39 cellular contexts compared by ENCODE assay signal in the genomic region with DNA sequence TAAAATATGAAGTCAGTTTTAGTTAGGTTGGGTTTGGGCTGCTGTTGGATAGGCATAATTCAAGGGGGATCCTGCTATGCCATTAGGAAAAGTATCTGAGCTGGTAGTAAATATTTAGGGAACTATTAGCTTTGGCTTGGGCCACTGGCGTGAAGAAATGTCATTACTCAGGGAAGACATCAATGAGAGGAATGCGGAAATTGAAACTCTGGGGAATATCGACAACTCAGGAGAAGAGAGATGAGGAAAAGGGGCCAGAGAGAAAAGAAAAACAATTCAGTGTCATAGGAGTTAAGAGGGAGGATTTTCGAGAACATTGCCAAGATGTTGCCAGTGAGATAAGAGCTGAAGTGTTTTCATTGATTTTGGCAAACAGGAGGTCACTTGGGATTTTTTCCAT.
"Had no signal": no experiment of that assay in that cellular context is flagged by ENCODE, and none has a peak within 500 bp of the region (broad histone marks: within the 10 kb centered on the region; RNA-seq: fewer than 3 reads in every experiment).

No MANE protein-coding gene starts in this region.

- H3K4me3 Mint-ChIP-seq: activated naive CD4-positive, alpha-beta T cell treated with anti-CD3 and anti-CD28 coated beads for 36 hours; activated naive CD4-positive, alpha-beta T cell treated with anti-CD3 and anti-CD28 coated beads, Interleukin-2, amount 10 ng/mL, durations not matched to agents 7 days and 5 days; activated naive CD4-positive, alpha-beta T cell treated with anti-CD3 and anti-CD28 coated beads, Interleukin-2, amount 50 U/mL, for 24 hours; activated naive CD8-positive, alpha-beta T cell; activated naive CD8-positive, alpha-beta T cell treated with anti-CD3 and anti-CD28 coated beads for 36 hours; activated naive CD8-positive, alpha-beta T cell treated with anti-CD3 and anti-CD28 coated beads, Interleukin-2, amount 10 ng/mL, durations not matched to agents 7 days and 5 days; activated naive CD8-positive, alpha-beta T cell treated with anti-CD3 and anti-CD28 coated beads, Interleukin-2, amount 50 U/mL, for 24 hours; activated T-cell treated with anti-CD3 and anti-CD28 coated beads, Interleukin-2, amount 50 U/mL, for 24 hours; activated T-cell treated with anti-CD3 and anti-CD28 coated beads, Interleukin-2, amount 50 U/mL, for 4 hours; activated T-cell treated with anti-CD3 and anti-CD28 coated beads, Interleukin-2, amount 50 U/mL, for 72 hours; activated T-helper 1 cell treated with anti-CD3 and anti-CD28 coated beads, Interleukin-12 subunit alpha, Interleukin-12 subunit beta, Interleukin-2, Interleukin-4 antibody, amounts not matched to agents 30 ng/mL and 10 ng/mL and 1 ng/mL, durations not matched to agents 14 hours and 24 hours and 36 hours; activated T-helper 17 cell treated with anti-CD3 and anti-CD28 coated beads, Interleukin-2, amount 50 U/mL, for 72 hours; brain; central memory CD8-positive, alpha-beta T cell had no signal

- H3K27ac Mint-ChIP-seq: activated naive CD4-positive, alpha-beta T cell treated with anti-CD3 and anti-CD28 coated beads for 36 hours; activated naive CD4-positive, alpha-beta T cell treated with anti-CD3 and anti-CD28 coated beads, Interleukin-2, amount 10 ng/mL, durations not matched to agents 7 days and 5 days; activated naive CD4-positive, alpha-beta T cell treated with anti-CD3 and anti-CD28 coated beads, Interleukin-2, amount 50 U/mL, for 24 hours; activated naive CD4-positive, alpha-beta T cell treated with anti-CD3 and anti-CD28 coated beads, Interleukin-2, amount 50 U/mL, for 72 hours; activated naive CD8-positive, alpha-beta T cell; activated naive CD8-positive, alpha-beta T cell treated with anti-CD3 and anti-CD28 coated beads for 36 hours; activated naive CD8-positive, alpha-beta T cell treated with anti-CD3 and anti-CD28 coated beads, Interleukin-2, amount 10 ng/mL, durations not matched to agents 7 days and 5 days; activated naive CD8-positive, alpha-beta T cell treated with anti-CD3 and anti-CD28 coated beads, Interleukin-2, amount 50 U/mL, for 24 hours; activated T-cell treated with anti-CD3 and anti-CD28 coated beads, Interleukin-2, amount 50 U/mL, for 24 hours; activated T-cell treated with anti-CD3 and anti-CD28 coated beads, Interleukin-2, amount 50 U/mL, for 72 hours; activated T-helper 1 cell treated with anti-CD3 and anti-CD28 coated beads, Interleukin-12 subunit alpha, Interleukin-12 subunit beta, Interleukin-2, Interleukin-4 antibody, amounts not matched to agents 30 ng/mL and 10 ng/mL and 1 ng/mL, durations not matched to agents 14 hours and 24 hours and 36 hours; activated T-helper 17 cell treated with anti-CD3 and anti-CD28 coated beads, Interleukin-2, amount 50 U/mL, for 72 hours; activated T-helper 2 cell treated with anti-CD3 and anti-CD28 coated beads, Interferon-gamma antibody, Interleukin-2, Interleukin-4, amounts not matched to agents 10 μg/mL and 5 μg/mL and 100 μg/mL, durations not matched to agents 14 hours and 24 hours and 36 hours; brain had no signal

- H3K36me3 ChIP-seq: adrenal gland, ascending aorta, brain microvascular endothelial cell, breast epithelium, cardiac muscle cell had no signal

- DNase-seq: activated effector memory CD4-positive, alpha-beta T cell treated with anti-CD3 and anti-CD28 coated beads, Interleukin-2, amount 50 U/mL, for 16 hours; activated effector memory CD4-positive, alpha-beta T cell treated with Interleukin-2 at 50 U/mL for 16 hours; activated gamma-delta T cell; activated gamma-delta T cell treated with Interleukin-2 at 50 U/mL for 16 hours; activated naive CD4-positive, alpha-beta T cell; activated naive CD4-positive, alpha-beta T cell treated with anti-CD3 and anti-CD28 coated beads for 36 hours; activated naive CD4-positive, alpha-beta T cell treated with anti-CD3 and anti-CD28 coated beads, Interleukin-2, amount 10 ng/mL, durations not matched to agents 7 days and 5 days; activated naive CD4-positive, alpha-beta T cell treated with anti-CD3 and anti-CD28 coated beads, Interleukin-2, amount 50 U/mL, for 16 hours; activated naive CD4-positive, alpha-beta T cell treated with Interleukin-2 at 50 U/mL for 16 hours; activated naive CD8-positive, alpha-beta T cell treated with anti-CD3 and anti-CD28 coated beads for 36 hours; activated naive CD8-positive, alpha-beta T cell treated with anti-CD3 and anti-CD28 coated beads, Interleukin-2, amount 10 ng/mL, durations not matched to agents 7 days and 5 days; activated naive CD8-positive, alpha-beta T cell treated with anti-CD3 and anti-CD28 coated beads, Interleukin-2, amount 50 U/mL, for 24 hours; activated T-cell treated with anti-CD3 and anti-CD28 coated beads, Interleukin-2, amount 50 U/mL, for 1 hour; activated T-cell treated with anti-CD3 and anti-CD28 coated beads, Interleukin-2, amount 50 U/mL, for 24 hours; activated T-cell treated with anti-CD3 and anti-CD28 coated beads, Interleukin-2, amount 50 U/mL, for 4 hours; activated T-cell treated with anti-CD3 and anti-CD28 coated beads, Interleukin-2, amount 50 U/mL, for 48 hours; activated T-cell treated with anti-CD3 and anti-CD28 coated beads, Interleukin-2, amount 50 U/mL, for 72 hours; adrenal gland; amniotic stem cell; amygdala; anterior cingulate cortex; aorta; brain microvascular endothelial cell; caudate nucleus; central memory CD4-positive, alpha-beta T cell; cerebellar nuclear complex had no signal

- ATAC-seq: activated naive CD4-positive, alpha-beta T cell treated with anti-CD3 and anti-CD28 coated beads, Interleukin-2, amount 50 U/mL, for 72 hours; activated naive CD8-positive, alpha-beta T cell treated with anti-CD3 and anti-CD28 coated beads, Interleukin-2, amount 50 U/mL, for 24 hours; activated T-cell treated with anti-CD3 and anti-CD28 coated beads, Interleukin-2, amount 50 U/mL, for 4 hours; activated T-cell treated with anti-CD3 and anti-CD28 coated beads, Interleukin-2, amount 50 U/mL, for 72 hours; activated T-helper 17 cell treated with anti-CD3 and anti-CD28 coated beads, Interleukin-2, amount 50 U/mL, for 72 hours had no signal

- H3K9me3 Mint-ChIP-seq: activated naive CD4-positive, alpha-beta T cell treated with anti-CD3 and anti-CD28 coated beads for 36 hours; activated naive CD4-positive, alpha-beta T cell treated with anti-CD3 and anti-CD28 coated beads, Interleukin-2, amount 10 ng/mL, durations not matched to agents 7 days and 5 days; activated naive CD4-positive, alpha-beta T cell treated with anti-CD3 and anti-CD28 coated beads, Interleukin-2, amount 50 U/mL, for 24 hours; activated naive CD4-positive, alpha-beta T cell treated with anti-CD3 and anti-CD28 coated beads, Interleukin-2, amount 50 U/mL, for 72 hours; activated naive CD8-positive, alpha-beta T cell treated with anti-CD3 and anti-CD28 coated beads for 36 hours; activated naive CD8-positive, alpha-beta T cell treated with anti-CD3 and anti-CD28 coated beads, Interleukin-2, amount 50 U/mL, for 24 hours; activated T-cell treated with anti-CD3 and anti-CD28 coated beads, Interleukin-2, amount 50 U/mL, for 24 hours; activated T-cell treated with anti-CD3 and anti-CD28 coated beads, Interleukin-2, amount 50 U/mL, for 4 hours; activated T-helper 1 cell treated with anti-CD3 and anti-CD28 coated beads, Interleukin-12 subunit alpha, Interleukin-12 subunit beta, Interleukin-2, Interleukin-4 antibody, amounts not matched to agents 30 ng/mL and 10 ng/mL and 1 ng/mL, durations not matched to agents 14 hours and 24 hours and 36 hours; activated T-helper 17 cell treated with anti-CD3 and anti-CD28 coated beads, Interleukin-2, amount 50 U/mL, for 72 hours; activated T-helper 2 cell treated with anti-CD3 and anti-CD28 coated beads, Interferon-gamma antibody, Interleukin-2, Interleukin-4, amounts not matched to agents 10 μg/mL and 5 μg/mL and 100 μg/mL, durations not matched to agents 14 hours and 24 hours and 36 hours had no signal

- H3K36me3 Mint-ChIP-seq: activated naive CD4-positive, alpha-beta T cell treated with anti-CD3 and anti-CD28 coated beads, Interleukin-2, amount 10 ng/mL, durations not matched to agents 7 days and 5 days; activated naive CD4-positive, alpha-beta T cell treated with anti-CD3 and anti-CD28 coated beads, Interleukin-2, amount 50 U/mL, for 24 hours; activated naive CD4-positive, alpha-beta T cell treated with anti-CD3 and anti-CD28 coated beads, Interleukin-2, amount 50 U/mL, for 72 hours; activated naive CD8-positive, alpha-beta T cell; activated naive CD8-positive, alpha-beta T cell treated with anti-CD3 and anti-CD28 coated beads for 36 hours; activated naive CD8-positive, alpha-beta T cell treated with anti-CD3 and anti-CD28 coated beads, Interleukin-2, amount 10 ng/mL, durations not matched to agents 7 days and 5 days; brain had no signal

- FAIRE-seq: astrocyte, bronchial epithelial cell had no signal

- H3K27me3 ChIP-seq: adrenal gland, ascending aorta, brain microvascular endothelial cell, breast epithelium, cardiac muscle cell had no signal

- H3K4me1 ChIP-seq: adrenal gland, ascending aorta, breast epithelium had no signal

- H3K27ac ChIP-seq: adrenal gland, ascending aorta, brain microvascular endothelial cell, breast epithelium, cardiac muscle cell had no signal

- H3K27me3 Mint-ChIP-seq: activated naive CD4-positive, alpha-beta T cell treated with anti-CD3 and anti-CD28 coated beads, Interleukin-2, amount 10 ng/mL, durations not matched to agents 7 days and 5 days; brain had no signal

- H3K4me1 Mint-ChIP-seq: activated naive CD4-positive, alpha-beta T cell treated with anti-CD3 and anti-CD28 coated beads, Interleukin-2, amount 10 ng/mL, durations not matched to agents 7 days and 5 days; activated naive CD4-positive, alpha-beta T cell treated with anti-CD3 and anti-CD28 coated beads, Interleukin-2, amount 50 U/mL, for 24 hours; activated naive CD8-positive, alpha-beta T cell treated with anti-CD3 and anti-CD28 coated beads for 36 hours; activated naive CD8-positive, alpha-beta T cell treated with anti-CD3 and anti-CD28 coated beads, Interleukin-2, amount 10 ng/mL, durations not matched to agents 7 days and 5 days; activated naive CD8-positive, alpha-beta T cell treated with anti-CD3 and anti-CD28 coated beads, Interleukin-2, amount 50 U/mL, for 24 hours; activated T-helper 17 cell treated with anti-CD3 and anti-CD28 coated beads, Interleukin-2, amount 50 U/mL, for 72 hours; brain; central memory CD8-positive, alpha-beta T cell had no signal

- H3K4me3 ChIP-seq: adrenal gland, ascending aorta, breast epithelium, cardiac muscle cell had no signal

- H3K9me3 ChIP-seq: adrenal gland, ascending aorta, breast epithelium had no signal
